ENCODE assay signal across 8 cellular contexts in genomic region chr11:65637794-65638317, GRCh38. TPM values are rescaled to one million over a fixed set of nuclear protein-coding genes. Genes with fewer than 3 reads are reported as not detected.
DNase-seq lines count a peak whose midpoint lies in the region; ATAC-seq and TF ChIP-seq lines count a peak whose summit lies in the region.

SIPA1 (plus strand) TSS chr11:65638101; CDS start chr11:65640922, 2,821 bp downstream.

- H3K27ac ChIP-seq in cardiac muscle cell = peak within 1 kb of the TSS; percentile 51
- peak within 1 kb of the TSS; percentile 69 for H3K27ac ChIP-seq in parathyroid adenoma
- peak within 1 kb of the TSS; percentile 85 for H3K27ac ChIP-seq in upper lobe of right lung

- H2AFZ ChIP-seq in parathyroid adenoma = no peak within 1 kb of the TSS

- H3K4me2 ChIP-seq in parathyroid adenoma (ENCODE audit: low read length) = peak within 1 kb of the TSS; percentile 65

- peaks cover 13% of the 10 kb centered on the region for H3K4me1 ChIP-seq in adipocyte (ENCODE audit: control insufficient read depth, insufficient read depth, low read length)
- peaks cover 11% of the 10 kb centered on the region for H3K4me1 ChIP-seq in cardiac muscle cell (ENCODE audit: low read depth)
- no peaks in the 10 kb centered on the region for H3K4me1 ChIP-seq in parathyroid adenoma
- H3K4me1 ChIP-seq in upper lobe of right lung = peaks cover 36% of the 10 kb centered on the region

- H3K27me3 ChIP-seq in adipocyte (replicated peaks; ENCODE audit: control insufficient read depth, insufficient read depth, low read length) (no peaks in the 10 kb centered on the region), cardiac muscle cell (no peaks in the 10 kb centered on the region), parathyroid adenoma (ENCODE audit: control insufficient read depth, insufficient read depth, low read length) (no peaks in the 10 kb centered on the region), upper lobe of right lung (no peaks in the 10 kb centered on the region)

- TF ChIP-seq CTCF in cardiac muscle cell (IDR thresholded peaks at IDR 0.05; ENCODE audit: low read depth, low read length) (peak; percentile 63), parathyroid adenoma (IDR thresholded peaks at IDR 0.05) (peak; percentile 14), upper lobe of right lung (IDR thresholded peaks at IDR 0.05) (peak; percentile 55)

- DNase-seq in CMK (ENCODE audit: low read depth) (peak; percentile 92), T follicular helper cell (ENCODE audit: low read depth) (peak; percentile 64), adipocyte (ENCODE audit: low read depth) (peak; percentile 90), cardiac muscle cell (ENCODE audit: low read depth in 1 of 2, low spot score in 1 of 2) (peak; percentile 89 to 95), upper lobe of right lung (peak; percentile 87)

- intact Hi-C loops in upper lobe of right lung (cut with DNase I) = no loop called here

- peak; percentile 52 for TF ChIP-seq RAD21 in Ishikawa (IDR thresholded peaks at IDR 0.05; ENCODE audit: low read depth)

- peak; percentile 32 for ATAC-seq in GM19438 (IDR thresholded peaks at IDR 0.05; ENCODE audit: low read depth, unreplicated experiment)
- ATAC-seq in upper lobe of right lung = peak; percentile 81

- no peak for TF ChIP-seq EP300 in Ishikawa (IDR thresholded peaks at IDR 0.05; ENCODE audit: borderline replicate concordance)

- H3K9me3 ChIP-seq in adipocyte (ENCODE audit: control insufficient read depth, low read length) (no peaks in the 10 kb centered on the region), cardiac muscle cell (ENCODE audit: low read depth) (no peaks in the 10 kb centered on the region), parathyroid adenoma (ENCODE audit: control insufficient read depth, low read length) (no peaks in the 10 kb centered on the region), upper lobe of right lung (no peaks in the 10 kb centered on the region)

- peak within 1 kb of the TSS; percentile 85 for H3K4me3 ChIP-seq in adipocyte (ENCODE audit: low read length)
- peak within 1 kb of the TSS; percentile 40 for H3K4me3 ChIP-seq in cardiac muscle cell
- peak within 1 kb of the TSS; percentile 62 for H3K4me3 ChIP-seq in parathyroid adenoma (ENCODE audit: low read depth, low read length)
- peak within 1 kb of the TSS; percentile 76 for H3K4me3 ChIP-seq in upper lobe of right lung

- H3K36me3 ChIP-seq in adipocyte (ENCODE audit: control insufficient read depth, insufficient read depth, low read length, severe bottlenecking) = peaks cover 31% of the 10 kb centered on the region
- H3K36me3 ChIP-seq in cardiac muscle cell = no peaks in the 10 kb centered on the region
- H3K36me3 ChIP-seq in parathyroid adenoma (ENCODE audit: control insufficient read depth, insufficient read depth, low read length) = no peaks in the 10 kb centered on the region
- H3K36me3 ChIP-seq in upper lobe of right lung = peaks cover 47% of the 10 kb centered on the region

- H3K9ac ChIP-seq in adipocyte (ENCODE audit: low read length) = peak within 1 kb of the TSS; percentile 79
- no peak within 1 kb of the TSS for H3K9ac ChIP-seq in parathyroid adenoma

- H3K79me2 ChIP-seq in parathyroid adenoma = no peaks in the 10 kb centered on the region

TF ChIP-seq in Ishikawa, 13 proteins besides CTCF, POLR2A, EP300 and RAD21:
- TF ChIP-seq MAX (IDR thresholded peaks at IDR 0.05) (peak; percentile 46; the same call in 1 of the 2 replicates), TAF1 (IDR thresholded peaks at IDR 0.05; ENCODE audit: low read depth) (0 out of 2 replicates have a peak, but pooled peaks have one; percentile 44), TEAD4 (IDR thresholded peaks at IDR 0.05) (peak; percentile 16; the same call in 1 of the 2 replicates), YY1 (IDR thresholded peaks at IDR 0.05; ENCODE audit: low read depth) (no peak)

RNA-seq across cellular contexts. Expression of gene SIPA1, which starts in this region (rescaled TPM):
- total RNA-seq in cardiac muscle cell (17.3 and 25.9 TPM in 2 replicates), upper lobe of right lung (86.5 TPM)
- 21.6 and 33.7 TPM in 2 replicates for polyA plus RNA-seq in cardiac muscle cell

Comparison
In these comparisons a context has a peak if more than half of its experiments do, and no peak if none do; other contexts are left out.
1. Peak in every context shown above with its lines: DNase-seq, ATAC-seq, H3K4me3 ChIP-seq and H3K27ac ChIP-seq.